In genomic region chr4:85571008-85571407, GRCh38 we compare ENCODE assay signal across 17 cellular contexts.
"Had no signal": no experiment of that assay in that cellular context is flagged by ENCODE, and none has a peak within 500 bp of the region (broad histone marks: within the 10 kb centered on the region; RNA-seq: fewer than 3 reads in every experiment).

No MANE protein-coding gene starts in this region.

- H3K36me3 Mint-ChIP-seq: WTC11 had no signal

- H3K4me1 Mint-ChIP-seq: activated CD4-positive, alpha-beta T cell treated with anti-CD3 and anti-CD28 coated beads, Interleukin-2, amount 10 ng/mL, durations not matched to agents 24 days and 14 days; activated naive CD8-positive, alpha-beta T cell treated with anti-CD3 and anti-CD28 coated beads, Interleukin-2, amount 50 U/mL, for 24 hours had no signal

- H3K27ac ChIP-seq: ascending aorta, cardiac muscle cell, lower lobe of right lung, parathyroid adenoma, right atrium auricular region had no signal

- DNase-seq: activated CD4-positive, alpha-beta T cell treated with anti-CD3 and anti-CD28 coated beads, Interleukin-2, amount 10 ng/mL, durations not matched to agents 24 days and 14 days; activated naive CD4-positive, alpha-beta T cell; activated naive CD8-positive, alpha-beta T cell treated with anti-CD3 and anti-CD28 coated beads, Interleukin-2, amount 50 U/mL, for 24 hours; esophagus squamous epithelium; foreskin fibroblast; glutamatergic neuron; lower lobe of right lung; naive B cell; stimulated activated CD4-positive, alpha-beta T cell treated with anti-CD3 and anti-CD28 coated beads, Interleukin-1b, Interleukin-23, amount 100 ng/mL, for 48 hours; stimulated activated naive CD4-positive, alpha-beta T cell treated with Interleukin-2 at 50 U/mL for 16 hours; trophoblast cell had no signal

- H3K36me3 ChIP-seq: ascending aorta, cardiac muscle cell, esophagus squamous epithelium, lower lobe of right lung had no signal

- ATAC-seq: activated naive CD8-positive, alpha-beta T cell treated with anti-CD3 and anti-CD28 coated beads, Interleukin-2, amount 50 U/mL, for 24 hours; lower lobe of right lung had no signal

- H3K9me3 ChIP-seq: ascending aorta, esophagus squamous epithelium, lower lobe of right lung, right atrium auricular region had no signal

- H3K9me3 Mint-ChIP-seq: activated CD4-positive, alpha-beta T cell treated with anti-CD3 and anti-CD28 coated beads, Interleukin-2, amount 10 ng/mL, durations not matched to agents 24 days and 14 days; activated T-helper 1 cell treated with anti-CD3 and anti-CD28 coated beads, Interleukin-12 subunit alpha, Interleukin-12 subunit beta, Interleukin-2, Interleukin-4 antibody, amounts not matched to agents 30 ng/mL and 10 ng/mL and 1 ng/mL, durations not matched to agents 14 hours and 24 hours and 36 hours; WTC11 had no signal

- H3K4me3 ChIP-seq: ascending aorta, cardiac muscle cell, esophagus squamous epithelium, lower lobe of right lung, right atrium auricular region had no signal

- H3K4me1 ChIP-seq: ascending aorta, lower lobe of right lung, parathyroid adenoma had no signal

- H3K4me3 Mint-ChIP-seq: activated CD4-positive, alpha-beta T cell treated with anti-CD3 and anti-CD28 coated beads, Interleukin-2, amount 10 ng/mL, durations not matched to agents 24 days and 14 days; activated naive CD8-positive, alpha-beta T cell treated with anti-CD3 and anti-CD28 coated beads, Interleukin-2, amount 50 U/mL, for 24 hours; activated T-helper 1 cell treated with anti-CD3 and anti-CD28 coated beads, Interleukin-12 subunit alpha, Interleukin-12 subunit beta, Interleukin-2, Interleukin-4 antibody, amounts not matched to agents 30 ng/mL and 10 ng/mL and 1 ng/mL, durations not matched to agents 14 hours and 24 hours and 36 hours; WTC11 had no signal

- H3K27me3 ChIP-seq: ascending aorta, cardiac muscle cell, esophagus squamous epithelium, right atrium auricular region had no signal

- H3K27ac Mint-ChIP-seq: activated CD4-positive, alpha-beta T cell treated with anti-CD3 and anti-CD28 coated beads, Interleukin-2, amount 10 ng/mL, durations not matched to agents 24 days and 14 days; activated naive CD8-positive, alpha-beta T cell treated with anti-CD3 and anti-CD28 coated beads, Interleukin-2, amount 50 U/mL, for 24 hours; activated T-helper 1 cell treated with anti-CD3 and anti-CD28 coated beads, Interleukin-12 subunit alpha, Interleukin-12 subunit beta, Interleukin-2, Interleukin-4 antibody, amounts not matched to agents 30 ng/mL and 10 ng/mL and 1 ng/mL, durations not matched to agents 14 hours and 24 hours and 36 hours; WTC11 had no signal

- H3K27me3 Mint-ChIP-seq: activated CD4-positive, alpha-beta T cell treated with anti-CD3 and anti-CD28 coated beads, Interleukin-2, amount 10 ng/mL, durations not matched to agents 24 days and 14 days; activated naive CD8-positive, alpha-beta T cell treated with anti-CD3 and anti-CD28 coated beads, Interleukin-2, amount 50 U/mL, for 24 hours; naive B cell had no signal
